8 cellular contexts compared by ENCODE assay signal in the genomic region with DNA sequence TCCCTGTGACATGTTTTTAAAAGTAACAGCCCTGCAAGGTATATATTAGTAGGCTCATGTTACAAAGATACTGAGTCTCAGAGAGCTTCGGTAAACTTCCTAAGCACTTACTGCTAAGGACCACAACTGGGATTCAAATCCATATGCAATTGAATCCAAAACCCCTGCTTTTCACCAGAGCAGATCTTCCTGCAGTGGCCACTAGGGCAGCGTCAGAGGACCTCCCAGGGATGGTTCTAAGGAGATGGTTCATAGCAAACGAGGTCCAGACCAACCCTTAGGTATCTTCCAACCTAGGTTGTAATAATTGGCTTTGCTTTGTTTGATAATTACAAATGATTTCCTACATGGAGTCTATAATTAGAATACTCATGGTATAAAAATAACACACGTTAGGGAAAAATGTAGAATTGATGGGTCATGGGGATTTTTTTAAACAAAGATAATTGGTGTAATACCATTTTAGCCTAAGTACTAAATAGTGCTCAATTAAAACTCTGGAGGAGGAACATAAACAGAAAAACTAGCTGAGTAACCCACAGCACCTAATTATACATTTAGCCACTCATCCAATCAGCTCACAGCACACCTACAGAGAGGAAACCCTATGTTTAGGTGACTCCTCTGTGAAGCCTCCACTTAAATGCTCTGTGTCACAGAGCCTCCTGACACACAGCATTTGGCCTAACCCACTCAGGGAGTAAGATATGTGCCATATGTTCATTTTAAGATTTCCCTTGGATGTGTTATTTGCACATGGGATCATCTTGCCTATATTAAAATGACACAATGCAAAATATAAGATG. TPM values are rescaled to one million over a fixed set of nuclear protein-coding genes. Genes with fewer than 3 reads are reported as not detected.
DNase-seq lines count a peak whose midpoint lies in the region; ATAC-seq and TF ChIP-seq lines count a peak whose summit lies in the region.
"Had no signal": no experiment of that assay in that cellular context is flagged by ENCODE, and none has a peak within 500 bp of the region (broad histone marks: within the 10 kb centered on the region; RNA-seq: fewer than 3 reads in every experiment).

No MANE protein-coding gene starts in this region.

- no peak overlapping the region for H3K4me3 ChIP-seq in GM06990 (replicated peaks; ENCODE audit: low read depth, low read length)
- no peak overlapping the region for H3K4me3 ChIP-seq in mesendoderm (ENCODE audit: low read length)

- H3K56ac ChIP-seq in mesendoderm (ENCODE audit: low read length), result no peak overlapping the region

- no peak overlapping the region for H2AK5ac ChIP-seq in mesendoderm (ENCODE audit: low read length)

- no peak overlapping the region for H3K4ac ChIP-seq in mesendoderm (ENCODE audit: low read depth, low read length)

- H3K36me3 Mint-ChIP-seq in activated CD8-positive, alpha-beta T cell treated with anti-CD3 and anti-CD28 coated beads, Interleukin-2, amount 10 ng/mL, durations not matched to agents 7 days and 5 days (ENCODE audit: low read depth), result no peaks in the 10 kb centered on the region

- ATAC-seq in activated CD8-positive, alpha-beta T cell treated with anti-CD3 and anti-CD28 coated beads, Interleukin-2, amount 10 ng/mL, durations not matched to agents 7 days and 5 days, result peak; percentile 47
- ATAC-seq in HG02884 (IDR thresholded peaks at IDR 0.05; ENCODE audit: unreplicated experiment) (no peak), HG03025 (IDR thresholded peaks at IDR 0.05; ENCODE audit: low FRiP score, unreplicated experiment) (no peak)

- H3K4me2 ChIP-seq in mesendoderm (ENCODE audit: low read length), result no peak overlapping the region

- H3K27me3 ChIP-seq in GM06990 (replicated peaks; ENCODE audit: control insufficient read depth, insufficient read depth, low read length) (no peaks in the 10 kb centered on the region), mesendoderm (ENCODE audit: insufficient read depth, low read length, poor library complexity) (no peaks in the 10 kb centered on the region)

- no peak overlapping the region for H2BK120ac ChIP-seq in mesendoderm (ENCODE audit: low read depth, low read length)

- H3K79me2 ChIP-seq in mesendoderm (ENCODE audit: control insufficient read depth, insufficient read depth, low read length), result no peaks in the 10 kb centered on the region

- no peak overlapping the region for H3K23ac ChIP-seq in mesendoderm (ENCODE audit: low read length)

- CTCF ChIA-PET in activated CD8-positive, alpha-beta T cell treated with anti-CD3 and anti-CD28 coated beads, Interleukin-2, amount 10 ng/mL, durations not matched to agents 7 days and 5 days (lab: Charles Lee), result interaction anchor here (0.8 to 3.6 kb wide), 6 partner anchors 10 to 175 kb away, joined by 3 to 17 read pairs (median 5); a partner anchor contains a TSS

- no peak overlapping the region for H2BK5ac ChIP-seq in mesendoderm (ENCODE audit: low read length)

- no peak overlapping the region for H2BK15ac ChIP-seq in mesendoderm (replicated peaks; ENCODE audit: low read depth)

- no peaks in the 10 kb centered on the region for H3K9me3 Mint-ChIP-seq in activated CD8-positive, alpha-beta T cell treated with anti-CD3 and anti-CD28 coated beads, Interleukin-2, amount 10 ng/mL, durations not matched to agents 7 days and 5 days (ENCODE audit: insufficient read depth)
- H3K9me3 Mint-ChIP-seq: stimulated activated naive CD8-positive, alpha-beta T cell treated with anti-CD3 and anti-CD28 coated beads, Interleukin-15, Interleukin-2, amounts not matched to agents 100 ng/mL and 50 ng/mL, for 24 hours had no signal

- H3K18ac ChIP-seq in mesendoderm (ENCODE audit: low read length), result no peak overlapping the region

- peak; percentile 35 for TF ChIP-seq CTCF in GM06990 (IDR thresholded peaks at IDR 0.05; ENCODE audit: insufficient read depth, low read length, poor library complexity, severe bottlenecking)
- peak; percentile 19; the same call in 1 of the 2 replicates for TF ChIP-seq CTCF in LNCAP (IDR thresholded peaks at IDR 0.05)

- POLR2A ChIA-PET in activated CD8-positive, alpha-beta T cell treated with anti-CD3 and anti-CD28 coated beads, Interleukin-2, amount 10 ng/mL, durations not matched to agents 7 days and 5 days (lab: Charles Lee), result interaction anchor here (1.7 kb wide), 1 partner anchor 10 kb away, joined by 7 read pairs; a partner anchor contains a TSS

- no peaks in the 10 kb centered on the region for H3K79me1 ChIP-seq in mesendoderm (ENCODE audit: low read length)

- H4K8ac ChIP-seq in mesendoderm (ENCODE audit: low read depth, low read length), result no peak overlapping the region

- no peaks in the 10 kb centered on the region for H3K4me1 ChIP-seq in mesendoderm (ENCODE audit: control insufficient read depth, low read depth, low read length)

- no peak overlapping the region for H4K5ac ChIP-seq in mesendoderm (ENCODE audit: low read length)

- H3K27ac Mint-ChIP-seq in activated CD8-positive, alpha-beta T cell treated with anti-CD3 and anti-CD28 coated beads, Interleukin-2, amount 10 ng/mL, durations not matched to agents 7 days and 5 days, result no peak overlapping the region
- H3K27ac Mint-ChIP-seq: stimulated activated naive CD8-positive, alpha-beta T cell treated with anti-CD3 and anti-CD28 coated beads, Interleukin-15, Interleukin-2, amounts not matched to agents 100 ng/mL and 50 ng/mL, for 24 hours had no signal

- no peak overlapping the region for H3K27ac ChIP-seq in mesendoderm (ENCODE audit: low read depth, low read length)

- no CpG with 5 or more reads among the region's 4 CpGs for WGBS in mesendoderm (ENCODE audit: extremely low coverage, insufficient coverage, low lambda C conversion rate)

- H3K36me3 ChIP-seq in GM06990 (ENCODE audit: control insufficient read depth, insufficient read depth, low read length) (no peaks in the 10 kb centered on the region), mesendoderm (ENCODE audit: control insufficient read depth, insufficient read depth, low read length) (no peaks in the 10 kb centered on the region)

- DNase-seq in GM06990 (ENCODE audit: extremely low read depth, insufficient read length) (no peak), mesendoderm (peak; percentile 37), T-helper 9 cell (no peak)
- no peak for DNase-seq in activated CD8-positive, alpha-beta T cell treated with anti-CD3 and anti-CD28 coated beads, Interleukin-2, amount 10 ng/mL, durations not matched to agents 7 days and 5 days

- peaks cover 50% of the 10 kb centered on the region for H3K27me3 Mint-ChIP-seq in activated CD8-positive, alpha-beta T cell treated with anti-CD3 and anti-CD28 coated beads, Interleukin-2, amount 10 ng/mL, durations not matched to agents 7 days and 5 days (ENCODE audit: low read depth)

- no peak overlapping the region for H3K9ac ChIP-seq in mesendoderm (ENCODE audit: low read length)

- H3K4me1 Mint-ChIP-seq in activated CD8-positive, alpha-beta T cell treated with anti-CD3 and anti-CD28 coated beads, Interleukin-2, amount 10 ng/mL, durations not matched to agents 7 days and 5 days (ENCODE audit: low read depth), result peaks cover 31% of the 10 kb centered on the region

- H3K4me3 Mint-ChIP-seq in activated CD8-positive, alpha-beta T cell treated with anti-CD3 and anti-CD28 coated beads, Interleukin-2, amount 10 ng/mL, durations not matched to agents 7 days and 5 days, result no peak overlapping the region
- H3K4me3 Mint-ChIP-seq: stimulated activated naive CD8-positive, alpha-beta T cell treated with anti-CD3 and anti-CD28 coated beads, Interleukin-15, Interleukin-2, amounts not matched to agents 100 ng/mL and 50 ng/mL, for 24 hours had no signal

RNA-seq across cellular contexts. Expression of a gene that starts 10.0 kb away (rescaled TPM):
- 100 to 1,000 TPM; 149 to 152 TPM for total RNA-seq in activated CD8-positive, alpha-beta T cell treated with anti-CD3 and anti-CD28 coated beads, Interleukin-2, amount 10 ng/mL, durations not matched to agents 7 days and 5 days
- polyA plus RNA-seq in mesendoderm (2013, experiment 1 of 2), result 22.7 TPM
- 25.6 TPM for polyA plus RNA-seq in mesendoderm (2013, experiment 2 of 2)
